Comparison of ENCODE assay signal across 8 cellular contexts in the genomic region with DNA sequence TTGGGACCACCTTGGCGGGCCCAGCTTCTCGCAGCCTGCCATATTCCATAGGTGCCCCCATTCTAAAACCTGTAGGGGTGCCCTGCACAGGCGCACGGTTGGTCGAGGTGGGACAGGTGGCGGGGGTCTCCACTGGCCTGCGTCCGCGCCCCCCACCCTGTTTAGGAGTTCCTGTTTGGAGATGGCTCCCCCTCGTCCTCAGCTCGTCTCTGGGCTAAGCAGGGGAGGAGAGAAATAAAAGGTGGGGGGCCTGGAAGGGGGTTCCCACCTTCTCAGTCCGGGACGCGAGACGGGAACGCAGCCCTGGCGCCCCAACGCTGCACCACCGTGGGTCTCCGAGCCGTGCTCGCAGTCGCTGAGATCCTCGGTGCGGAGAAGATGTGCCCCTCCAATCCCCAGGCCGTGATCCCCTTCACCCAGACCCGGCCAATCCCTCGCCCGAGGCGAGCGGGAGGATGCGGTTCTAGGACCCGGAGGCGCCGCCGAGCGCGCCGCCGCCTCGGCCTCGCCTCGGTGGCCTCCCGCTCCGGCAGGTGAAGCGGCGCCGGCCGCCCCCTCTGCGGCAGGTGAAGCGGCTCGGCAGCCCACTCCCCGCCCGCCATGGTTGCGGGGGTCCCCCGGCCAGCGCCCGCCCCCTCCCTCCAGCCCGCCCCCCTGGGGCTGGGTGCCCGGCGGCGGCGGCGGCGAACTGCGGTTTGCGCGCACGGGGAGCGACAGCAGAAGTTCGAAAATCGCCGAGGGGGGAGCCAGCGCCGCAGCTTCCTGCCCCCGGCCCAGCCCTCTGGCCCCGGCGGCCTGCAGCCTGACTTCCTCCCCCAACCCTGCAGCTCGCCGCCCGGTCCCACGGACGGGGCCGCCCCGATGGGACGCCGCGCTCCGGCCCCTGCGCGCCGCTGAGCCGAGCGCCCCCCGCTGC. TPM values are rescaled to one million over a fixed set of nuclear protein-coding genes. Genes with fewer than 3 reads are reported as not detected.
DNase-seq lines count a peak whose midpoint lies in the region; ATAC-seq and TF ChIP-seq lines count a peak whose summit lies in the region.

Gene FMNL1, plus strand, starts transcription at position 805 of the 916 bp plus-strand sequence. CDS start 240 bp downstream, outside the sequence.

- H3K4me1 ChIP-seq in ascending aorta: peaks cover 4 to 5% of the 10 kb centered on the region in 2 donors
- peaks cover 20 to 40% (median 23%) of the 10 kb centered on the region in 3 donors for H3K4me1 ChIP-seq in skeletal muscle tissue (ENCODE audit: control insufficient read depth in 3 of 3, insufficient read depth in 3 of 3, low read length in 3 of 3)

- H3K9ac ChIP-seq in skeletal muscle tissue (ENCODE audit: low read depth in 1 of 3, low read length in 3 of 3): peak within 1 kb of the TSS in 2 of 3 donors; percentile 38 to 68

- H3K27me3 ChIP-seq in ascending aorta: peaks cover 5% of the 10 kb centered on the region
- H3K27me3 ChIP-seq in skeletal muscle tissue (ENCODE audit: control insufficient read depth in 3 of 3, insufficient read depth in 3 of 3, low read length in 3 of 3): peaks cover 0 to 12% (median 0%) of the 10 kb centered on the region in 3 donors

- ATAC-seq in SK-N-SH treated with all-trans-retinoic acid at 6 μM for 48 hours (peak; percentile 12; the same call in 2 of the 3 replicates), HG03571 (IDR thresholded peaks at IDR 0.05; ENCODE audit: unreplicated experiment) (no peak), HG03139 (IDR thresholded peaks at IDR 0.05; ENCODE audit: unreplicated experiment) (no peak)

- DNase-seq in AG08396 (ENCODE audit: low spot score) (peak; percentile 42), GM20000 (ENCODE audit: low spot score) (peak; percentile 87), ascending aorta (ENCODE audit: low spot score in 2 of 2) (peak in 1 of 2 donors; percentile 70)

- intact Hi-C loops in ascending aorta (cut with DNase I): no loop called here

- H3K4me3 ChIP-seq in ascending aorta: peak within 1 kb of the TSS; percentile 66 to 70
- H3K4me3 ChIP-seq in iPS-18c (ENCODE audit: insufficient read depth, low read depth, low read length): peak within 1 kb of the TSS; percentile 53
- peak within 1 kb of the TSS; percentile 54 to 60 (median 59) for H3K4me3 ChIP-seq in skeletal muscle tissue (ENCODE audit: low read length in 3 of 3)

- TF ChIP-seq CTCF in GM20000 (IDR thresholded peaks at IDR 0.05; ENCODE audit: extremely low read depth, missing control alignments) (no peak), ascending aorta (IDR thresholded peaks at IDR 0.05) (no peak)

- H3K9me3 ChIP-seq in ascending aorta (no peaks in the 10 kb centered on the region), iPS-18c (ENCODE audit: control insufficient read depth, insufficient read depth, low read length) (no peaks in the 10 kb centered on the region), skeletal muscle tissue (ENCODE audit: control insufficient read depth in 3 of 3, low read length in 3 of 3) (no peaks in the 10 kb centered on the region)

- peak within 1 kb of the TSS in 1 of 2 donors; percentile 3 for H3K27ac ChIP-seq in ascending aorta
- H3K27ac ChIP-seq in skeletal muscle tissue (ENCODE audit: low read depth, low read length): peak within 1 kb of the TSS; percentile 25

- H3K36me3 ChIP-seq in ascending aorta: no peaks in the 10 kb centered on the region
- H3K36me3 ChIP-seq in skeletal muscle tissue (ENCODE audit: control insufficient read depth in 3 of 3, insufficient read depth in 3 of 3, low read length in 3 of 3): no peaks in the 10 kb centered on the region

TF ChIP-seq in SK-N-SH treated with all-trans-retinoic acid at 6 μM for 48 hours, 23 proteins besides CTCF, POLR2A, EP300 and RAD21:
- TF ChIP-seq TOX (CRISPR knock-in tag; IDR thresholded peaks at IDR 0.05; ENCODE audit: borderline replicate concordance) (no peak), ARNTL (CRISPR knock-in tag; IDR thresholded peaks at IDR 0.05; ENCODE audit: borderline replicate concordance, low read depth) (no peak), ZFP30 (CRISPR knock-in tag; IDR thresholded peaks at IDR 0.05) (no peak), CSDC2 (CRISPR knock-in tag; IDR thresholded peaks at IDR 0.05) (no peak), RARB (CRISPR knock-in tag; IDR thresholded peaks at IDR 0.05) (no peak), BACH2 (CRISPR knock-in tag; IDR thresholded peaks at IDR 0.05; ENCODE audit: borderline replicate concordance) (no peak), GLIS3 (CRISPR knock-in tag; IDR thresholded peaks at IDR 0.05) (no peak), POU6F1 (CRISPR knock-in tag; IDR thresholded peaks at IDR 0.05; ENCODE audit: borderline replicate concordance, low read depth) (no peak), TCF4 (CRISPR knock-in tag; IDR thresholded peaks at IDR 0.05; ENCODE audit: borderline replicate concordance) (no peak), PPARA (CRISPR knock-in tag; IDR thresholded peaks at IDR 0.05; ENCODE audit: borderline replicate concordance) (no peak), ZFP3 (CRISPR knock-in tag; IDR thresholded peaks at IDR 0.05) (no peak), CREB5 (CRISPR knock-in tag; IDR thresholded peaks at IDR 0.05; ENCODE audit: low read depth) (no peak), ZNF70 (CRISPR knock-in tag; IDR thresholded peaks at IDR 0.05) (no peak)
- TF ChIP-seq, protein P1, sequence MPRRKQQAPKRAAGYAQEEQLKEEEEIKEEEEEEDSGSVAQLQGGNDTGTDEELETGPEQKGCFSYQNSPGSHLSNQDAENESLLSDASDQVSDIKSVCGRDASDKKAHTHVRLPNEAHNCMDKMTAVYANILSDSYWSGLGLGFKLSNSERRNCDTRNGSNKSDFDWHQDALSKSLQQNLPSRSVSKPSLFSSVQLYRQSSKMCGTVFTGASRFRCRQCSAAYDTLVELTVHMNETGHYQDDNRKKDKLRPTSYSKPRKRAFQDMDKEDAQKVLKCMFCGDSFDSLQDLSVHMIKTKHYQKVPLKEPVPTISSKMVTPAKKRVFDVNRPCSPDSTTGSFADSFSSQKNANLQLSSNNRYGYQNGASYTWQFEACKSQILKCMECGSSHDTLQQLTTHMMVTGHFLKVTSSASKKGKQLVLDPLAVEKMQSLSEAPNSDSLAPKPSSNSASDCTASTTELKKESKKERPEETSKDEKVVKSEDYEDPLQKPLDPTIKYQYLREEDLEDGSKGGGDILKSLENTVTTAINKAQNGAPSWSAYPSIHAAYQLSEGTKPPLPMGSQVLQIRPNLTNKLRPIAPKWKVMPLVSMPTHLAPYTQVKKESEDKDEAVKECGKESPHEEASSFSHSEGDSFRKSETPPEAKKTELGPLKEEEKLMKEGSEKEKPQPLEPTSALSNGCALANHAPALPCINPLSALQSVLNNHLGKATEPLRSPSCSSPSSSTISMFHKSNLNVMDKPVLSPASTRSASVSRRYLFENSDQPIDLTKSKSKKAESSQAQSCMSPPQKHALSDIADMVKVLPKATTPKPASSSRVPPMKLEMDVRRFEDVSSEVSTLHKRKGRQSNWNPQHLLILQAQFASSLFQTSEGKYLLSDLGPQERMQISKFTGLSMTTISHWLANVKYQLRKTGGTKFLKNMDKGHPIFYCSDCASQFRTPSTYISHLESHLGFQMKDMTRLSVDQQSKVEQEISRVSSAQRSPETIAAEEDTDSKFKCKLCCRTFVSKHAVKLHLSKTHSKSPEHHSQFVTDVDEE (CRISPR knock-in tag; IDR thresholded peaks at IDR 0.05): no peak
- TF ChIP-seq, protein P2, sequence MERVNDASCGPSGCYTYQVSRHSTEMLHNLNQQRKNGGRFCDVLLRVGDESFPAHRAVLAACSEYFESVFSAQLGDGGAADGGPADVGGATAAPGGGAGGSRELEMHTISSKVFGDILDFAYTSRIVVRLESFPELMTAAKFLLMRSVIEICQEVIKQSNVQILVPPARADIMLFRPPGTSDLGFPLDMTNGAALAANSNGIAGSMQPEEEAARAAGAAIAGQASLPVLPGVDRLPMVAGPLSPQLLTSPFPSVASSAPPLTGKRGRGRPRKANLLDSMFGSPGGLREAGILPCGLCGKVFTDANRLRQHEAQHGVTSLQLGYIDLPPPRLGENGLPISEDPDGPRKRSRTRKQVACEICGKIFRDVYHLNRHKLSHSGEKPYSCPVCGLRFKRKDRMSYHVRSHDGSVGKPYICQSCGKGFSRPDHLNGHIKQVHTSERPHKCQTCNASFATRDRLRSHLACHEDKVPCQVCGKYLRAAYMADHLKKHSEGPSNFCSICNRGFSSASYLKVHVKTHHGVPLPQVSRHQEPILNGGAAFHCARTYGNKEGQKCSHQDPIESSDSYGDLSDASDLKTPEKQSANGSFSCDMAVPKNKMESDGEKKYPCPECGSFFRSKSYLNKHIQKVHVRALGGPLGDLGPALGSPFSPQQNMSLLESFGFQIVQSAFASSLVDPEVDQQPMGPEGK (CRISPR knock-in tag; IDR thresholded peaks at IDR 0.05; ENCODE audit: borderline replicate concordance): no peak
TF ChIP-seq in SK-N-SH treated with all-trans-retinoic acid at 6 μM for 48 hours: peak in this region for 0.

RNA-seq across cellular contexts. Expression of gene FMNL1, which starts in this region (rescaled TPM):
- total RNA-seq in ascending aorta: 10.7 TPM
- total RNA-seq in skeletal muscle tissue: 3.1 TPM
